21 cellular contexts compared by ENCODE assay signal in genomic region chr11:64023731-64024710, GRCh38. TPM values are rescaled to one million over a fixed set of nuclear protein-coding genes. Genes with fewer than 3 reads are reported as not detected.
DNase-seq lines count a peak whose midpoint lies in the region; ATAC-seq and TF ChIP-seq lines count a peak whose summit lies in the region.
"Had no signal": no experiment of that assay in that cellular context is flagged by ENCODE, and none has a peak within 500 bp of the region (broad histone marks: within the 10 kb centered on the region; RNA-seq: fewer than 3 reads in every experiment).

No MANE protein-coding gene starts in this region.

- ATAC-seq in left cardiac atrium (peak; percentile 12 to 31), GM21723 (IDR thresholded peaks at IDR 0.05; ENCODE audit: unreplicated experiment) (no peak)
- ATAC-seq: activated CD4-positive, CD25-positive, alpha-beta regulatory T cell treated with anti-CD3 and anti-CD28 coated beads, Interleukin-2, amount 50 U/mL, for 24 hours; activated CD8-positive, alpha-beta T cell treated with anti-CD3 and anti-CD28 coated beads for 36 hours; esophagus mucosa; left lung had no signal

- WGBS in neuronal stem cell (ENCODE audit: extremely low coverage in 2 of 2, insufficient read length in 2 of 2, insufficient replicate concordance in 1 of 2), 2 donors = no CpG with 5 or more reads among the region's 19 CpGs

- intact Hi-C loops in left cardiac atrium (cut with DNase I) = no loop called here

- H3K4ac ChIP-seq in neuronal stem cell (ENCODE audit: low read length) = no peak overlapping the region

- H2AK5ac ChIP-seq in neuronal stem cell (ENCODE audit: low read depth, low read length) = peak overlapping the region; percentile 98

- H3K9ac ChIP-seq in neuronal stem cell (ENCODE audit: low read depth, low read length, poor library complexity) = no peak overlapping the region

- H3K4me3 ChIP-seq in neuronal stem cell (ENCODE audit: low read length in 2 of 2) = no peak overlapping the region
- H3K4me3 ChIP-seq: left lung, stomach, transverse colon had no signal

- H2BK5ac ChIP-seq in neuronal stem cell (ENCODE audit: low read length) = no peak overlapping the region

- H2BK15ac ChIP-seq in neuronal stem cell (ENCODE audit: low read length) = peak overlapping the region; percentile 54

- CTCF ChIA-PET in RWPE1 (lab: Yijun Ruan, JAX) = no interaction called here

- peaks cover 0 to 4% (median 2%) of the 10 kb centered on the region in 3 experiments for H3K27me3 ChIP-seq in neuronal stem cell (ENCODE audit: control insufficient read depth in 3 of 3, insufficient read depth in 3 of 3, low read depth in 1 of 3, low read length in 3 of 3)

- no peak overlapping the region for H4K91ac ChIP-seq in neuronal stem cell (ENCODE audit: low read depth, low read length, poor library complexity)

- peaks cover 30 to 59% of the 10 kb centered on the region in 2 donors for H3K4me1 ChIP-seq in neuronal stem cell (ENCODE audit: control insufficient read depth in 2 of 2, insufficient read depth in 1 of 2, low read depth in 1 of 2, low read length in 2 of 2)

- H3K9me3 ChIP-seq in neuronal stem cell (replicated peaks in 1 of 2; ENCODE audit: control insufficient read depth in 2 of 2, insufficient read depth in 1 of 2, low read depth in 1 of 2, low read length in 2 of 2) = no peaks in the 10 kb centered on the region
- H3K9me3 ChIP-seq: left lung, stomach, transverse colon had no signal

- H2BK120ac ChIP-seq in neuronal stem cell (ENCODE audit: low read depth, low read length) = peak overlapping the region; percentile 2

- peak overlapping the region; percentile 81 for H3K27ac ChIP-seq in RWPE1
- no peak overlapping the region for H3K27ac ChIP-seq in neuronal stem cell (replicated peaks; ENCODE audit: low read length)
- H3K27ac ChIP-seq: left lung, transverse colon had no signal

- peak overlapping the region; percentile 80 for H3K18ac ChIP-seq in neuronal stem cell (ENCODE audit: low read length)

- peak overlapping the region; percentile 85 for H3K23ac ChIP-seq in neuronal stem cell (ENCODE audit: low read depth, low read length, poor library complexity)

- H4K8ac ChIP-seq in neuronal stem cell (ENCODE audit: low read depth, low read length) = no peak overlapping the region

- peaks cover 2% of the 10 kb centered on the region for H3K79me1 ChIP-seq in neuronal stem cell (ENCODE audit: low read depth, low read length)

- H2BK12ac ChIP-seq in neuronal stem cell (ENCODE audit: low read length) = no peak overlapping the region

- H3K14ac ChIP-seq in neuronal stem cell (ENCODE audit: low read length) = no peak overlapping the region

- POLR2A ChIA-PET in RWPE1 (lab: Yijun Ruan, JAX; ENCODE audit: low non-redundant PET) = no interaction called here

- no peaks in the 10 kb centered on the region for H3K36me3 ChIP-seq in neuronal stem cell (replicated peaks in 1 of 2; ENCODE audit: control insufficient read depth in 2 of 2, insufficient read depth in 2 of 2, low read length in 2 of 2)
- H3K36me3 ChIP-seq: left lung, stomach, transverse colon had no signal

- DNase-seq in RWPE1 (ENCODE audit: low spot score) (no peak), left cardiac atrium (no peak), neuronal stem cell (ENCODE audit: low spot score) (no peak)
- no peak for DNase-seq in activated naive CD4-positive, alpha-beta T cell treated with anti-CD3 and anti-CD28 coated beads, Interleukin-2, amount 50 U/mL, for 16 hours
- DNase-seq: activated CD8-positive, alpha-beta T cell treated with anti-CD3 and anti-CD28 coated beads for 36 hours; activated T-cell treated with anti-CD3 and anti-CD28 coated beads, Interleukin-2, amount 50 U/mL, for 1 hour; CD8-positive, alpha-beta memory T cell; DMS53; effector memory CD4-positive, alpha-beta T cell; left lung; NCI-H146; NCI-H2171; NCI-H526; stimulated activated CD4-positive, alpha-beta T cell treated with anti-CD3 and anti-CD28 coated beads, Interleukin-4, amount 100 ng/mL, for 4 hours; stomach; transverse colon had no signal

- no peak overlapping the region for H3K4me2 ChIP-seq in neuronal stem cell (ENCODE audit: insufficient read depth, low read length, poor library complexity, severe bottlenecking)

- H2AFZ ChIP-seq in neuronal stem cell (ENCODE audit: low read length) = peak overlapping the region; percentile 32

- TF ChIP-seq CTCF in RWPE1 (conservative IDR thresholded peaks at IDR 0.05; ENCODE audit: low read depth) = no peak

RNA-seq across cellular contexts. Expression of gene FLRT1, which starts 11.7 kb away (rescaled TPM):
- 1 to 10 TPM; 1.3 to 1.6 TPM for total RNA-seq in left cardiac atrium
- 0.88 TPM for polyA plus RNA-seq in neuronal stem cell (2013, experiment 1 of 2)
- 0.94 TPM for polyA plus RNA-seq in neuronal stem cell (2013, experiment 2 of 2)
- total RNA-seq: activated CD8-positive, alpha-beta T cell treated with anti-CD3 and anti-CD28 coated beads for 36 hours; CD8-positive, alpha-beta memory T cell; esophagus mucosa; glomerular endothelial cell; pulmonary artery endothelial cell had no signal
- polyA plus RNA-seq: CD8-positive, alpha-beta memory T cell had no signal

RNA-seq across cellular contexts. Expression of gene OTUB1, which starts 37.8 kb away (rescaled TPM):
- total RNA-seq in left cardiac atrium = 10 to 100 TPM; 44.4 to 47.8 TPM
- 92.2 TPM for polyA plus RNA-seq in neuronal stem cell (2013, experiment 1 of 2)
- polyA plus RNA-seq in neuronal stem cell (2013, experiment 2 of 2) = 90.4 TPM

RNA-seq across cellular contexts. Expression of gene COX8A, which starts 49.6 kb away (rescaled TPM):
- total RNA-seq in left cardiac atrium = 100 to 1,000 TPM; 786 to 820 TPM
- polyA plus RNA-seq in neuronal stem cell (2013, experiment 1 of 2) = 465 TPM
- polyA plus RNA-seq in neuronal stem cell (2013, experiment 2 of 2) = 460 TPM
